17 cellular contexts compared by ENCODE assay signal in the genomic region with DNA sequence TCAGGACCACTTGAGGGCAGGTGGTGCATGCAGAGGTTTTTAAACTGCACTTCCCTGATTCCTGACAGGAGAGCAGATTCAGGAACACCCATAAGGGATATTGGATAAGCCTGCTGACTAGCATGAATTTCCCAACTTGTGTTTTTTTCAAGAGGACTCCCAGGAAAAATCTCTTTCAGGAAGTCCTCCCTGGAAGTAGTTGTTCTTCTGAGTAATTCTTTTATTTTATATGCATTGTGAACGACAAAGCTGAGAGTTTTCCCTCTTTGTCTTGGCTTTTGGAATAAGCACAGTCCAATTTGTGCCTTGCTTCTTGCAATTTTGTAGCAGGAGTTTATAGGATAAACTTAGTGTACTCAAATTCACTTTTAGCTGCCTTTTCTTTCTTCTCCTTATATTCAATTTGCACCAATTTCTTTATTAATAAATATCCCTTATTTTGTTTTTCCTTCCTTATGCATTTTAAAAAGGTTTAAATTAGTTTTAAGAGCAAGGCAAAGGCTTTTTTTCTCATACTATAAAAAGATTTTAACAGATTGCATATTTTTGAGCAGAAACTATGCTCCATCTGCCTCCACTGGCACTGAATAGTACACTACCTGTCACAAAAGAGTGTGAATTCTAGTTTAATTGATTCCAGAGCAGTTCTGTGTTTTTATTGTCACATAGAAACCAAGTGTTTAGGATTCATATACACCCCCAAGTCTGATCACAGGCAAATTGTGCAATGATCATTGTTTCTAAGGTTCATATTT.
"Had no signal": no experiment of that assay in that cellular context is flagged by ENCODE, and none has a peak within 500 bp of the region (broad histone marks: within the 10 kb centered on the region; RNA-seq: fewer than 3 reads in every experiment).

No MANE protein-coding gene starts in this region.

- DNase-seq: activated CD4-positive, CD25-positive, alpha-beta regulatory T cell treated with anti-CD3 and anti-CD28 coated beads, Interleukin-2, amount 50 U/mL, for 72 hours; activated naive CD4-positive, alpha-beta T cell treated with anti-CD3 and anti-CD28 coated beads for 36 hours; activated naive CD8-positive, alpha-beta T cell treated with anti-CD3 and anti-CD28 coated beads, Interleukin-2, amount 50 U/mL, for 24 hours; kidney glomerular epithelial cell; left ventricle myocardium superior; nephron progenitor cell; right cardiac atrium; stimulated activated CD4-positive, alpha-beta T cell treated with anti-CD3 and anti-CD28 coated beads, Interleukin-4, amount 100 ng/mL, for 4 hours; stimulated activated CD8-positive, alpha-beta memory T cell treated with anti-CD3 and anti-CD28 coated beads, Interleukin-4, amount 100 ng/mL, for 48 hours; stimulated activated naive CD8-positive, alpha-beta T cell treated with anti-CD3 and anti-CD28 coated beads, Interleukin-15, Interleukin-2, amounts not matched to agents 100 U/mL and 50 U/mL, for 24 hours; T1000; trophoblast cell had no signal

- H3K27ac ChIP-seq: cardiac muscle cell, coronary artery, prostate gland, skin epidermis, suprapubic skin had no signal

- H3K27me3 ChIP-seq: cardiac muscle cell, suprapubic skin had no signal

- H3K36me3 ChIP-seq: cardiac muscle cell, prostate gland, suprapubic skin had no signal

- H3K4me1 ChIP-seq: prostate gland, suprapubic skin had no signal

- H3K9me3 ChIP-seq: prostate gland, suprapubic skin had no signal

- H3K4me3 ChIP-seq: cardiac muscle cell, coronary artery, prostate gland, skin epidermis, suprapubic skin had no signal
